8 cellular contexts compared by ENCODE assay signal in genomic region chr5:43602818-43603534, GRCh38. TPM values are rescaled to one million over a fixed set of nuclear protein-coding genes. Genes with fewer than 3 reads are reported as not detected.
A peak's percentile ranks its signal among the peaks of the same experiment; 100 is the strongest.
DNase-seq lines count a peak whose midpoint lies in the region; ATAC-seq and TF ChIP-seq lines count a peak whose summit lies in the region.

NNT (plus strand) TSS chr5:43603180; CDS start chr5:43609196, 6,016 bp downstream.

- H3K36me3 ChIP-seq in OCI-LY1 (ENCODE audit: insufficient read depth, low read length) (peaks cover 19% of the 10 kb centered on the region), muscle layer of duodenum (ENCODE audit: control insufficient read depth in 1 of 2, insufficient read depth in 2 of 2, low read length in 2 of 2) (no peaks in the 10 kb centered on the region)

- H3K27ac ChIP-seq in HL-60 (replicated peaks) (peak within 1 kb of the TSS; percentile 90), OCI-LY1 (ENCODE audit: low read depth, low read length, poor library complexity, severe bottlenecking) (peak within 1 kb of the TSS; percentile 85), muscle layer of duodenum (ENCODE audit: low read length) (peak within 1 kb of the TSS; percentile 95)

- no peaks in the 10 kb centered on the region for H3K9me3 ChIP-seq in OCI-LY1 (ENCODE audit: low read length)
- no peaks in the 10 kb centered on the region for H3K9me3 ChIP-seq in muscle layer of duodenum (ENCODE audit: control insufficient read depth in 1 of 2, low read length in 2 of 2)

- DNase-seq in COR-L47 (lab: John Stamatoyannopoulos, UW), result peak; percentile 68
- DNase-seq in HL-60 (ENCODE audit: low read depth in 1 of 2, low spot score in 1 of 2), result peak; percentile 47 to 74
- peak; percentile 76 for DNase-seq in activated T-cell treated with anti-CD3 and anti-CD28 coated beads for 48 hours (ENCODE audit: low read depth)
- peak; percentile 46 to 72 for DNase-seq in stimulated activated CD8-positive, alpha-beta memory T cell treated with anti-CD3 and anti-CD28 coated beads, Interleukin-7, amount 100 ng/mL, for 4 hours (ENCODE audit: low read depth in 2 of 2)

- H3F3A ChIP-seq in OCI-LY1 (ENCODE audit: insufficient read depth, low read length), result no peaks in the 10 kb centered on the region

- H3K4me1 ChIP-seq in OCI-LY1 (ENCODE audit: insufficient read depth, low read length, severe bottlenecking), result peaks cover 19% of the 10 kb centered on the region
- H3K4me1 ChIP-seq in muscle layer of duodenum (ENCODE audit: control insufficient read depth in 1 of 2, insufficient read depth in 2 of 2, low read length in 2 of 2), result peaks cover 0 to 11% of the 10 kb centered on the region in 2 donors

- H3K27me3 ChIP-seq in HL-60 (ENCODE audit: insufficient read depth, poor library complexity, severe bottlenecking), result no peaks in the 10 kb centered on the region
- no peaks in the 10 kb centered on the region for H3K27me3 ChIP-seq in OCI-LY1 (ENCODE audit: insufficient read depth, low read length)
- H3K27me3 ChIP-seq in muscle layer of duodenum (ENCODE audit: low read depth, low read length), result no peaks in the 10 kb centered on the region

- H3K4me3 ChIP-seq in HL-60 (replicated peaks; ENCODE audit: insufficient read depth, low read length) (peak within 1 kb of the TSS; percentile 74), OCI-LY1 (ENCODE audit: low read depth, low read length, poor library complexity, severe bottlenecking) (peak within 1 kb of the TSS; percentile 85), muscle layer of duodenum (ENCODE audit: low read depth in 1 of 2, low read length in 2 of 2) (peak within 1 kb of the TSS; percentile 83 to 98)

- ATAC-seq in GM19463 (IDR thresholded peaks at IDR 0.05; ENCODE audit: unreplicated experiment) (peak; percentile 65), esophagus mucosa (peak; percentile 82)

- H4K20me1 ChIP-seq in OCI-LY1 (ENCODE audit: insufficient read depth, low read length), result no peaks in the 10 kb centered on the region

- H3K4me2 ChIP-seq in OCI-LY1 (ENCODE audit: low read length), result peak within 1 kb of the TSS; percentile 88

- H3K79me2 ChIP-seq in OCI-LY1 (ENCODE audit: insufficient read depth, low read length), result peaks cover 36% of the 10 kb centered on the region

- peak within 1 kb of the TSS; percentile 44 for H2AFZ ChIP-seq in OCI-LY1 (ENCODE audit: low read length)

- peak within 1 kb of the TSS; percentile 91 for H3K9ac ChIP-seq in OCI-LY1 (ENCODE audit: low read length)

- H3K9me2 ChIP-seq in OCI-LY1 (ENCODE audit: low read depth, low read length), result no peaks in the 10 kb centered on the region

- no peak for TF ChIP-seq CTCF in HL-60 (IDR thresholded peaks at IDR 0.05; ENCODE audit: insufficient read depth, low read length)
- TF ChIP-seq CTCF in OCI-LY1 (IDR thresholded peaks at IDR 0.05; ENCODE audit: low read length), result no peak

RNA-seq across cellular contexts. Expression of gene NNT, which starts in this region (rescaled TPM):
- total RNA-seq in esophagus mucosa, result 34.2 TPM

Comparison
In these comparisons a context has a peak if more than half of its experiments do, and no peak if none do; other contexts are left out.
1. Peak in every context shown above with its lines: DNase-seq, ATAC-seq, H3K4me3 ChIP-seq and H3K27ac ChIP-seq.